In the genomic region with DNA sequence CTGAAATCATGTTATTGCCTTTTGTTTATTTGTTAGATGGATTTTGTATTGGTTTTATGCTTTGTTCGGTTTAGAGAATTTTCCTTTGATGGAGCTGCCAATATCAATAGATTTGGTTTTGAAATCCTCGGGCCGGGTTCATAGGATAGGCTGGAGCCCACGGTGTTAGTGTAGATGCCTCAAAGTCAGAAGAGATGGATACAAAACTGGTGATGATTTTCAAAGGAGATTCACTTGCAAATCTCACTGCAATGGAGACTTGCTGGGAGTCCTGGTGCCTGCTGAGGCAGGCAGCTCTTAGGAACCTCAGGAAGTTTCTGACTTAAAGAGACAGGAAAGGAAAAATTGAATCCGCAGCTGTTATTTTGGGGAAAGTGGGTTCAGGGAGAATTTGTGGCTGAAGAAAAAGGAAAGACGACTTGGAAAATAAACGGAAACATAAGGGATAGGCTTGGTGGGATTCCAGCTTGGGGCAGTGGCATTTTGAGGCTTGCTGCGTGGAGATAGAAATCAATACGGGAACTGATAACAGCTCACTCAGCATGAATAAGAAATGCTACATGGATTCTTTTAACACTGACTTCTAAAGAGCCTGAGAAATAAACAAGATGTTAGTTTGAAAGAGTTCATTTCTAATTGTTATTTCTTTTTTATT, we compare ENCODE assay signal across 9 cellular contexts.
DNase-seq lines count a peak whose midpoint lies in the region; ATAC-seq and TF ChIP-seq lines count a peak whose summit lies in the region.
"Had no signal": no experiment of that assay in that cellular context is flagged by ENCODE, and none has a peak within 500 bp of the region (broad histone marks: within the 10 kb centered on the region; RNA-seq: fewer than 3 reads in every experiment).

No MANE protein-coding gene starts in this region.

- H3K27me3 ChIP-seq in mammary epithelial cell (ENCODE audit: insufficient read depth, low read length) (no peaks in the 10 kb centered on the region), lung (ENCODE audit: control insufficient read depth, insufficient read depth) (no peaks in the 10 kb centered on the region), tibial nerve (no peaks in the 10 kb centered on the region)

- no peak overlapping the region for H3K27ac ChIP-seq in mammary epithelial cell (ENCODE audit: insufficient read depth, low read depth, low read length)
- peak overlapping the region; percentile 60 to 90 for H3K27ac ChIP-seq in lung (ENCODE audit: low read depth in 1 of 2, low read length in 1 of 2)
- H3K27ac ChIP-seq in tibial nerve = peak overlapping the region in 2 of 4 donors; percentile 61 to 62
- H3K27ac ChIP-seq: C4-2B had no signal

- DNase-seq in activated CD4-positive, alpha-beta T cell treated with anti-CD3 and anti-CD28 coated beads, Interleukin-2, amount 10 ng/mL, durations not matched to agents 24 days and 14 days = no peak
- DNase-seq in activated CD4-positive, alpha-beta T cell treated with anti-CD3 and anti-CD28 coated beads, Interleukin-2, amount 50 U/mL, for 4 hours = no peak
- DNase-seq in mammary epithelial cell (no peak), lung (ENCODE audit: low spot score) (no peak), tibial nerve (ENCODE audit: low spot score in 2 of 2) (no peak), T-helper 9 cell (no peak), left colon (no peak)

- H3K36me3 Mint-ChIP-seq in activated CD4-positive, alpha-beta T cell treated with anti-CD3 and anti-CD28 coated beads, Interleukin-2, amount 10 ng/mL, durations not matched to agents 24 days and 14 days (ENCODE audit: low read depth) = no peaks in the 10 kb centered on the region

- intact Hi-C loops in activated CD4-positive, alpha-beta T cell treated with anti-CD3 and anti-CD28 coated beads, Interleukin-2, amount 10 ng/mL, durations not matched to agents 24 days and 14 days (cut with micrococcal nuclease) = no loop called here
- intact Hi-C loops in mammary epithelial cell (cut with micrococcal nuclease) = loop anchor here (5.0 kb wide), 1 partner anchor 369 kb away; a partner anchor contains a TSS
- intact Hi-C loops in left colon (cut with DNase I, micrococcal nuclease) = no loop called here

- 29% methylated on average over 9 of the region's 9 CpGs for WGBS in mammary epithelial cell (ENCODE audit: low coverage, missing lambda C conversion rate)
- WGBS in lung, 2 donors = 5% methylated on average over 9 of the region's 9 CpGs
- 8 to 9% methylated on average over 9 of the region's 9 CpGs for WGBS in tibial nerve, 2 donors

- H3K4me1 ChIP-seq in mammary epithelial cell (ENCODE audit: insufficient read depth, low read length) (peaks cover 5% of the 10 kb centered on the region), lung (ENCODE audit: control insufficient read depth in 2 of 2, insufficient read depth in 2 of 2, low read length in 2 of 2) (peaks cover 5 to 16% of the 10 kb centered on the region in 2 donors), tibial nerve (peaks cover 0 to 19% (median 2%) of the 10 kb centered on the region in 4 donors)

- peak overlapping the region; percentile 90 for H3K4me3 Mint-ChIP-seq in activated CD4-positive, alpha-beta T cell treated with anti-CD3 and anti-CD28 coated beads, Interleukin-2, amount 10 ng/mL, durations not matched to agents 24 days and 14 days

- ATAC-seq in lung (ENCODE audit: insufficient read depth, low FRiP score) (peak; percentile 7), left colon (no peak), GM21529 (IDR thresholded peaks at IDR 0.05; ENCODE audit: unreplicated experiment) (no peak)

- no peaks in the 10 kb centered on the region for H3K79me2 ChIP-seq in mammary epithelial cell (ENCODE audit: insufficient read depth, low read length)

- CTCF ChIA-PET in mammary epithelial cell (lab: Charles Lee; ENCODE audit: low non-redundant PET) = no interaction called here

- H3K9me3 ChIP-seq in mammary epithelial cell (replicated peaks; ENCODE audit: insufficient read depth, low read length) = no peaks in the 10 kb centered on the region
- H3K9me3 ChIP-seq in lung (ENCODE audit: control insufficient read depth in 2 of 2, insufficient read depth in 1 of 2, low read length in 1 of 2) = no peaks in the 10 kb centered on the region
- H3K9me3 ChIP-seq in tibial nerve = no peaks in the 10 kb centered on the region

- no peak overlapping the region for H3K27ac Mint-ChIP-seq in activated CD4-positive, alpha-beta T cell treated with anti-CD3 and anti-CD28 coated beads, Interleukin-2, amount 10 ng/mL, durations not matched to agents 24 days and 14 days

- H3K36me3 ChIP-seq in mammary epithelial cell (ENCODE audit: insufficient read depth, low read length) (no peaks in the 10 kb centered on the region), lung (ENCODE audit: control insufficient read depth in 2 of 2, insufficient read depth in 2 of 2, low read length in 2 of 2) (no peaks in the 10 kb centered on the region), tibial nerve (no peaks in the 10 kb centered on the region)

- H2AFZ ChIP-seq in mammary epithelial cell (ENCODE audit: low read depth, low read length) = peak overlapping the region; percentile 96

- BruUV-seq in mammary epithelial cell (replicated peaks; lab: Mats Ljungman, UMichigan) = no TSS peak

- in situ Hi-C loops in mammary epithelial cell (cut with MboI; ENCODE audit: low sequenced_read_pairs in 2 of 2) = no loop called here

- H3K4me1 Mint-ChIP-seq in activated CD4-positive, alpha-beta T cell treated with anti-CD3 and anti-CD28 coated beads, Interleukin-2, amount 10 ng/mL, durations not matched to agents 24 days and 14 days = peaks cover 28% of the 10 kb centered on the region

- TF ChIP-seq CTCF in mammary epithelial cell (conservative IDR thresholded peaks at IDR 0.05 in 1 of 2, IDR thresholded peaks at IDR 0.05 in 1 of 2; ENCODE audit: extremely low read depth in 1 of 2, insufficient read depth in 1 of 2, low read depth in 1 of 2, low read length in 2 of 2) (no peak), lung (IDR thresholded peaks at IDR 0.05; ENCODE audit: control extremely low read depth, extremely low read depth) (no peak), tibial nerve (IDR thresholded peaks at IDR 0.05) (no peak)

- TF ChIP-seq POLR2A in tibial nerve (IDR thresholded peaks at IDR 0.05) = no peak

- peak overlapping the region in 1 of 3 experiments; percentile 48 for H3K4me3 ChIP-seq in mammary epithelial cell (replicated peaks in 1 of 3; ENCODE audit: insufficient read depth in 1 of 3, low read depth in 2 of 3, low read length in 3 of 3)
- H3K4me3 ChIP-seq in lung = peak overlapping the region; percentile 68
- H3K4me3 ChIP-seq in tibial nerve = peak overlapping the region; percentile 45 to 67 (median 62)

- H4K20me1 ChIP-seq in mammary epithelial cell (ENCODE audit: insufficient read depth, low read length) = no peaks in the 10 kb centered on the region

- H3K4me2 ChIP-seq in mammary epithelial cell (ENCODE audit: insufficient read depth, low read depth, low read length) = peak overlapping the region; percentile 88

- no peak for TF ChIP-seq EP300 in tibial nerve (IDR thresholded peaks at IDR 0.05)

- no peaks in the 10 kb centered on the region for H3K9me3 Mint-ChIP-seq in activated CD4-positive, alpha-beta T cell treated with anti-CD3 and anti-CD28 coated beads, Interleukin-2, amount 10 ng/mL, durations not matched to agents 24 days and 14 days

- H3K27me3 Mint-ChIP-seq in activated CD4-positive, alpha-beta T cell treated with anti-CD3 and anti-CD28 coated beads, Interleukin-2, amount 10 ng/mL, durations not matched to agents 24 days and 14 days = peaks cover 39% of the 10 kb centered on the region

- dilution Hi-C loops in mammary epithelial cell (cut with HindIII; ENCODE audit: low sequenced_read_pairs) = no loop called here

- no peak overlapping the region for H3K9ac ChIP-seq in mammary epithelial cell (ENCODE audit: insufficient read depth, low read length)
